In the genomic region with DNA sequence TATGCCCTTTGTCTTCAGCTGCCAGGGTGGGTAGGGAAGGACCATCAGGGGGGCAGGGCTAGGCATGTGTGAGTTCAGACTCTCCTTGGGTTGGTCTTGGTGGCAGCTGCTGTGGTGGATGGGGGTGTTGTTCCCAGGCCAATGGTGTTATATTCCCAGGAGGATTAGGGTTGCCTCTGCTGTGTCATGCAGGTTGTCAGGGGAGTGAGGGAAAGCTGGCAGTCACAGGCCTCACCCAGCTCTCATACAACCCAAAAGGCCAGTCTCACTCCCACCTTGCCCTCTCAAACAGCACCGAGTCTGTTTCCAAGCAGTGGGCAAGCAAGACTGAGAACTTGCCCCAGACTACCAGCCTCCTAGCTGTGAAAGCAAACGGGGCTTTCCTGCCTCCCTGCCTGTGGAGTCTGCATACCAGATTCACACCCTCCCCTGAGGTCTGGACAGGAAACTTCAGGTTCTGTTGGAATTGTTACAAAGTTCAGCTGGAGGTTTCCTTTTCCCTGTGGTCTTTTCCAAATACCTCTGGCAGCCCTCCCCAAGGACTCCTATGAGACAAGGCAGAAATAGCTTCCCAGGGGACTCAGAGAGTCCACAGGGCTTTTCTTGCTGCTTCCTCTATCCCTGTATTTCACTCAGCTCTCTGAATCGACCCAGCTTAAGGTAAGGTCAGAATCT, we compare ENCODE assay signal across 16 cellular contexts. TPM values are rescaled to one million over a fixed set of nuclear protein-coding genes. Genes with fewer than 3 reads are reported as not detected.
A peak's percentile ranks its signal among the peaks of the same experiment; 100 is the strongest.
DNase-seq lines count a peak whose midpoint lies in the region; ATAC-seq and TF ChIP-seq lines count a peak whose summit lies in the region.
"Had no signal": no experiment of that assay in that cellular context is flagged by ENCODE, and none has a peak within 500 bp of the region (broad histone marks: within the 10 kb centered on the region; RNA-seq: fewer than 3 reads in every experiment).

No MANE protein-coding gene starts in this region.

- WGBS in psoas muscle, 3 donors: 22 to 47% (median 24%) methylated on average over 3 of the region's 3 CpGs

- no peaks in the 10 kb centered on the region for H3K36me3 ChIP-seq in psoas muscle (ENCODE audit: insufficient read depth in 1 of 2, low read depth in 1 of 2)
- H3K36me3 ChIP-seq: right lobe of liver had no signal

- peak; percentile 12 for DNase-seq in NCI-H82 treated with DMSO at 0.1 percent for 48 hours (lab: John Stamatoyannopoulos, UW; ENCODE audit: unreplicated experiment)
- DNase-seq in endothelial cell (ENCODE audit: low spot score): peak; percentile 26
- DNase-seq in psoas muscle: peak; percentile 28 to 44
- DNase-seq in ecto neural progenitor cell (ENCODE audit: low spot score): no peak
- no peak for DNase-seq in AG20443 (ENCODE audit: low spot score)
- DNase-seq in left ventricle myocardium superior: no peak
- DNase-seq: CD4-positive, alpha-beta memory T cell; foreskin fibroblast; GDM1; kidney; naive thymus-derived CD8-positive, alpha-beta T cell; NCI-H526 treated with DMSO at 0.1 percent for 48 hours; right lobe of liver had no signal

- H3K4me1 Mint-ChIP-seq in endothelial cell (ENCODE audit: unreplicated experiment): peaks cover 20% of the 10 kb centered on the region
- H3K4me1 Mint-ChIP-seq: CD4-positive, alpha-beta memory T cell had no signal

- no peaks in the 10 kb centered on the region for H3K9me3 Mint-ChIP-seq in endothelial cell (ENCODE audit: unreplicated experiment)

- peak overlapping the region; percentile 55 for H3K27ac Mint-ChIP-seq in endothelial cell (ENCODE audit: unreplicated experiment)
- H3K27ac Mint-ChIP-seq: activated naive CD4-positive, alpha-beta T cell treated with anti-CD3 and anti-CD28 coated beads, Interleukin-2, amount 50 U/mL, for 72 hours; CD4-positive, alpha-beta memory T cell; naive thymus-derived CD8-positive, alpha-beta T cell had no signal

- peaks cover 6% of the 10 kb centered on the region for H3K27me3 Mint-ChIP-seq in endothelial cell (ENCODE audit: unreplicated experiment)

- TF ChIP-seq CTCF in endothelial cell (IDR thresholded peaks at IDR 0.05; ENCODE audit: unreplicated experiment) (no peak), psoas muscle (IDR thresholded peaks at IDR 0.05) (no peak)

- peak overlapping the region; percentile 22 for H3K4me3 ChIP-seq in psoas muscle
- H3K4me3 ChIP-seq: coronary artery, right lobe of liver had no signal

- no peaks in the 10 kb centered on the region for H3K27me3 ChIP-seq in psoas muscle (ENCODE audit: insufficient read depth in 3 of 3, low read length in 2 of 3)
- H3K27me3 ChIP-seq: right lobe of liver had no signal

- peak; percentile 64 for ATAC-seq in GM19463 (IDR thresholded peaks at IDR 0.05; ENCODE audit: unreplicated experiment)
- peak; percentile 63 to 95 (median 92) for ATAC-seq in psoas muscle
- no peak for ATAC-seq in left ventricle myocardium superior
- ATAC-seq: activated naive CD4-positive, alpha-beta T cell treated with anti-CD3 and anti-CD28 coated beads, Interleukin-2, amount 50 U/mL, for 72 hours; naive thymus-derived CD8-positive, alpha-beta T cell had no signal

- H3K4me1 ChIP-seq in psoas muscle: no peaks in the 10 kb centered on the region

- intact Hi-C loops in psoas muscle (cut with DNase I) (no loop called here), left ventricle myocardium superior (cut with micrococcal nuclease) (no loop called here)

- H3K9me3 ChIP-seq in psoas muscle: no peaks in the 10 kb centered on the region
- H3K9me3 ChIP-seq: right lobe of liver had no signal

- H3K36me3 Mint-ChIP-seq in endothelial cell (ENCODE audit: low read depth, unreplicated experiment): peaks cover 4% of the 10 kb centered on the region
- H3K36me3 Mint-ChIP-seq: CD4-positive, alpha-beta memory T cell had no signal

- H3K4me3 Mint-ChIP-seq in endothelial cell (ENCODE audit: unreplicated experiment): peak overlapping the region; percentile 77
- H3K4me3 Mint-ChIP-seq: CD4-positive, alpha-beta memory T cell; naive thymus-derived CD8-positive, alpha-beta T cell had no signal

- peak overlapping the region; percentile 56 for H3K27ac ChIP-seq in psoas muscle
- H3K27ac ChIP-seq: coronary artery, right lobe of liver had no signal

RNA-seq across cellular contexts. Expression of a gene that starts 1.4 kb away (rescaled TPM):
- total RNA-seq in endothelial cell (ENCODE audit: unreplicated experiment) (3.1 TPM), psoas muscle (1 to 10 TPM in 3 of 4 donors, under 1 TPM in 1; 0.19 to 3.2 (median 2.4) TPM), left ventricle myocardium superior (not detected)
- 1 to 10 TPM in 1 of 3 donors, under 1 TPM in 1, not detected in 1; 0.13 to 1.7 TPM for polyA plus RNA-seq in psoas muscle
- total RNA-seq: CD4-positive, alpha-beta memory T cell; kidney; naive thymus-derived CD8-positive, alpha-beta T cell; right lobe of liver had no signal
- polyA plus RNA-seq: CD4-positive, alpha-beta memory T cell; naive thymus-derived CD8-positive, alpha-beta T cell had no signal

Comparison
In these comparisons a context has a peak if more than half of its experiments do, and no peak if none do; other contexts are left out.
1. DNase-seq: peak in NCI-H82 treated with DMSO at 0.1 percent for 48 hours (single experiment), endothelial cell (single experiment) and psoas muscle (2 of 2); none in ecto neural progenitor cell (single experiment), AG20443 (single experiment) and left ventricle myocardium superior (single experiment).